ENCODE assay signal across 1 cellular context in genomic region chr1:11680270-11681070, GRCh38.
A peak's percentile ranks its signal among the peaks of the same experiment; 100 is the strongest.
TF ChIP-seq lines count a peak whose summit lies in the region.

No MANE protein-coding gene starts in this region.

TF ChIP-seq in GM12878, 131 proteins besides CTCF, POLR2A, EP300 and RAD21:
- TF ChIP-seq SREBF2 (IDR thresholded peaks at IDR 0.05; ENCODE audit: low read length), result no peak
- TF ChIP-seq, protein P1, sequence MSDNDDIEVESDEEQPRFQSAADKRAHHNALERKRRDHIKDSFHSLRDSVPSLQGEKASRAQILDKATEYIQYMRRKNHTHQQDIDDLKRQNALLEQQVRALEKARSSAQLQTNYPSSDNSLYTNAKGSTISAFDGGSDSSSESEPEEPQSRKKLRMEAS (IDR thresholded peaks at IDR 0.05; ENCODE audit: low read depth, low read length), result no peak
- TF ChIP-seq TCF7 (IDR thresholded peaks at IDR 0.05; ENCODE audit: borderline replicate concordance), result no peak
- TF ChIP-seq EED (IDR thresholded peaks at IDR 0.05; ENCODE audit: low read depth), result 0 out of 2 replicates have a peak, but pooled peaks have one; percentile 13
- TF ChIP-seq ATF7 (IDR thresholded peaks at IDR 0.05; ENCODE audit: low read depth), result no peak
- no peak for TF ChIP-seq ZNF274 (IDR thresholded peaks at IDR 0.05; ENCODE audit: insufficient read depth, insufficient read length)
- TF ChIP-seq ZNF207 (IDR thresholded peaks at IDR 0.05; ENCODE audit: borderline replicate concordance), result no peak
- TF ChIP-seq POLR2AphosphoS2 (IDR thresholded peaks at IDR 0.05; ENCODE audit: low read depth, low read length), result 0 out of 2 replicates have a peak, but pooled peaks have one; percentile 44
- no peak for TF ChIP-seq SMAD1 (IDR thresholded peaks at IDR 0.05; ENCODE audit: low read depth, partially characterized antibody)
- TF ChIP-seq, protein P2, sequence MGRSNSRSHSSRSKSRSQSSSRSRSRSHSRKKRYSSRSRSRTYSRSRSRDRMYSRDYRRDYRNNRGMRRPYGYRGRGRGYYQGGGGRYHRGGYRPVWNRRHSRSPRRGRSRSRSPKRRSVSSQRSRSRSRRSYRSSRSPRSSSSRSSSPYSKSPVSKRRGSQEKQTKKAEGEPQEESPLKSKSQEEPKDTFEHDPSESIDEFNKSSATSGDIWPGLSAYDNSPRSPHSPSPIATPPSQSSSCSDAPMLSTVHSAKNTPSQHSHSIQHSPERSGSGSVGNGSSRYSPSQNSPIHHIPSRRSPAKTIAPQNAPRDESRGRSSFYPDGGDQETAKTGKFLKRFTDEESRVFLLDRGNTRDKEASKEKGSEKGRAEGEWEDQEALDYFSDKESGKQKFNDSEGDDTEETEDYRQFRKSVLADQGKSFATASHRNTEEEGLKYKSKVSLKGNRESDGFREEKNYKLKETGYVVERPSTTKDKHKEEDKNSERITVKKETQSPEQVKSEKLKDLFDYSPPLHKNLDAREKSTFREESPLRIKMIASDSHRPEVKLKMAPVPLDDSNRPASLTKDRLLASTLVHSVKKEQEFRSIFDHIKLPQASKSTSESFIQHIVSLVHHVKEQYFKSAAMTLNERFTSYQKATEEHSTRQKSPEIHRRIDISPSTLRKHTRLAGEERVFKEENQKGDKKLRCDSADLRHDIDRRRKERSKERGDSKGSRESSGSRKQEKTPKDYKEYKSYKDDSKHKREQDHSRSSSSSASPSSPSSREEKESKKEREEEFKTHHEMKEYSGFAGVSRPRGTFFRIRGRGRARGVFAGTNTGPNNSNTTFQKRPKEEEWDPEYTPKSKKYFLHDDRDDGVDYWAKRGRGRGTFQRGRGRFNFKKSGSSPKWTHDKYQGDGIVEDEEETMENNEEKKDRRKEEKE (IDR thresholded peaks at IDR 0.05), result no peak
- no peak for TF ChIP-seq MEF2A (IDR thresholded peaks at IDR 0.05; ENCODE audit: insufficient read depth, low read depth, low read length)
- TF ChIP-seq BACH1 (IDR thresholded peaks at IDR 0.05; ENCODE audit: borderline replicate concordance), result no peak
- TF ChIP-seq ATF2 (IDR thresholded peaks at IDR 0.05; ENCODE audit: low read length), result no peak
- TF ChIP-seq SREBF1 (IDR thresholded peaks at IDR 0.05; ENCODE audit: low read length), result no peak
- no peak for TF ChIP-seq ASH2L (IDR thresholded peaks at IDR 0.05; ENCODE audit: borderline replicate concordance, low read depth)
- no peak for TF ChIP-seq PAX8 (IDR thresholded peaks at IDR 0.05)
- TF ChIP-seq NBN (IDR thresholded peaks at IDR 0.05), result no peak
- TF ChIP-seq HDGF (IDR thresholded peaks at IDR 0.05), result 0 out of 2 replicates have a peak, but pooled peaks have one; percentile 15
- TF ChIP-seq ZBTB11 (CRISPR knock-in tag; IDR thresholded peaks at IDR 0.05), result no peak
- peak; percentile 57 for TF ChIP-seq IKZF1 (conservative IDR thresholded peaks at IDR 0.05)
- TF ChIP-seq TBL1XR1 (IDR thresholded peaks at IDR 0.05; ENCODE audit: low read depth, low read length), result no peak
- TF ChIP-seq NR2F1 (conservative IDR thresholded peaks at IDR 0.05), result 0 out of 2 replicates have a peak, but pooled peaks have one; percentile 3
- no peak for TF ChIP-seq MEF2B (IDR thresholded peaks at IDR 0.05; ENCODE audit: partially characterized antibody, poor library complexity, severe bottlenecking)
- TF ChIP-seq NFYA (IDR thresholded peaks at IDR 0.05; ENCODE audit: borderline replicate concordance, low read depth, low read length), result no peak
- TF ChIP-seq RUNX3 (IDR thresholded peaks at IDR 0.05; ENCODE audit: low read length), result 0 out of 2 replicates have a peak, but pooled peaks have one; percentile 6
- no peak for TF ChIP-seq FOS (IDR thresholded peaks at IDR 0.05; ENCODE audit: borderline replicate concordance, extremely low read depth, insufficient read length)
- no peak for TF ChIP-seq MLLT1 (IDR thresholded peaks at IDR 0.05)
- no peak for TF ChIP-seq KAT2A (conservative IDR thresholded peaks at IDR 0.05; ENCODE audit: control insufficient read depth, low read depth, low read length)
- no peak for TF ChIP-seq ZBTB4 (CRISPR knock-in tag; IDR thresholded peaks at IDR 0.05)
- TF ChIP-seq, protein P3, sequence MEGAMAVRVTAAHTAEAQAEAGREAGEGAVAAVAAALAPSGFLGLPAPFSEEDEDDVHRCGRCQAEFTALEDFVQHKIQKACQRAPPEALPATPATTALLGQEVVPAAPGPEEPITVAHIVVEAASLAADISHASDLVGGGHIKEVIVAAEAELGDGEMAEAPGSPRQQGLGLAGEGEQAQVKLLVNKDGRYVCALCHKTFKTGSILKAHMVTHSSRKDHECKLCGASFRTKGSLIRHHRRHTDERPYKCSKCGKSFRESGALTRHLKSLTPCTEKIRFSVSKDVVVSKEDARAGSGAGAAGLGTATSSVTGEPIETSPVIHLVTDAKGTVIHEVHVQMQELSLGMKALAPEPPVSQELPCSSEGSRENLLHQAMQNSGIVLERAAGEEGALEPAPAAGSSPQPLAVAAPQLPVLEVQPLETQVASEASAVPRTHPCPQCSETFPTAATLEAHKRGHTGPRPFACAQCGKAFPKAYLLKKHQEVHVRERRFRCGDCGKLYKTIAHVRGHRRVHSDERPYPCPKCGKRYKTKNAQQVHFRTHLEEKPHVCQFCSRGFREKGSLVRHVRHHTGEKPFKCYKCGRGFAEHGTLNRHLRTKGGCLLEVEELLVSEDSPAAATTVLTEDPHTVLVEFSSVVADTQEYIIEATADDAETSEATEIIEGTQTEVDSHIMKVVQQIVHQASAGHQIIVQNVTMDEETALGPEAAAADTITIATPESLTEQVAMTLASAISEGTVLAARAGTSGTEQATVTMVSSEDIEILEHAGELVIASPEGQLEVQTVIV (IDR thresholded peaks at IDR 0.05; ENCODE audit: borderline replicate concordance, partially characterized antibody), result no peak
- TF ChIP-seq TARDBP (IDR thresholded peaks at IDR 0.05; ENCODE audit: borderline replicate concordance), result no peak
- TF ChIP-seq LARP7 (IDR thresholded peaks at IDR 0.05), result no peak
- TF ChIP-seq ZSCAN29 (IDR thresholded peaks at IDR 0.05), result no peak
- TF ChIP-seq SMARCA5 (IDR thresholded peaks at IDR 0.05), result no peak
- TF ChIP-seq CHD2 (IDR thresholded peaks at IDR 0.05; ENCODE audit: borderline replicate concordance, low read depth, low read length), result no peak
- TF ChIP-seq NRF1 (conservative IDR thresholded peaks at IDR 0.05; ENCODE audit: low read depth, low read length), result no peak
- TF ChIP-seq SUZ12 (IDR thresholded peaks at IDR 0.05; ENCODE audit: unreplicated experiment), result no peak
- TF ChIP-seq IRF5 (IDR thresholded peaks at IDR 0.05; ENCODE audit: borderline replicate concordance), result no peak
